Comparison of ENCODE assay signal across 15 cellular contexts in genomic region chr14:92670967-92671366, GRCh38.
A peak's percentile ranks its signal among the peaks of the same experiment; 100 is the strongest.
DNase-seq lines count a peak whose midpoint lies in the region; ATAC-seq and TF ChIP-seq lines count a peak whose summit lies in the region.
"Had no signal": no experiment of that assay in that cellular context is flagged by ENCODE, and none has a peak within 500 bp of the region (broad histone marks: within the 10 kb centered on the region; RNA-seq: fewer than 3 reads in every experiment).

No MANE protein-coding gene starts in this region.

- H3K4me1 ChIP-seq in foreskin keratinocyte = no peaks in the 10 kb centered on the region
- H3K4me1 ChIP-seq: psoas muscle had no signal

- no peaks in the 10 kb centered on the region for H3K36me3 Mint-ChIP-seq in T-helper 17 cell (ENCODE audit: low read depth)
- peaks cover 51% of the 10 kb centered on the region for H3K36me3 Mint-ChIP-seq in activated T-helper 1 cell treated with anti-CD3 and anti-CD28 coated beads, Interleukin-12 subunit alpha, Interleukin-12 subunit beta, Interleukin-2, Interleukin-4 antibody, amounts not matched to agents 30 ng/mL and 10 ng/mL and 1 ng/mL, durations not matched to agents 14 hours and 24 hours and 36 hours (ENCODE audit: low read depth)

- no peaks in the 10 kb centered on the region for H3K9me3 ChIP-seq in T-helper 17 cell (ENCODE audit: control insufficient read depth, low read length, poor library complexity, severe bottlenecking)
- H3K9me3 ChIP-seq: Peyer's patch, psoas muscle had no signal

- no peak overlapping the region for H3K4me3 ChIP-seq in H7 (ENCODE audit: insufficient read depth, low read depth, low read length)
- H3K4me3 ChIP-seq: GM23338, Peyer's patch, psoas muscle had no signal

- H3K36me3 ChIP-seq in H7 (replicated peaks; ENCODE audit: control insufficient read depth, insufficient read depth, low read length) = no peaks in the 10 kb centered on the region

- TF ChIP-seq CTCF in foreskin keratinocyte (conservative IDR thresholded peaks at IDR 0.05) = no peak

- peak overlapping the region; percentile 39 for H3K4me3 Mint-ChIP-seq in T-helper 17 cell
- no peak overlapping the region for H3K4me3 Mint-ChIP-seq in activated T-helper 1 cell treated with anti-CD3 and anti-CD28 coated beads, Interleukin-12 subunit alpha, Interleukin-12 subunit beta, Interleukin-2, Interleukin-4 antibody, amounts not matched to agents 30 ng/mL and 10 ng/mL and 1 ng/mL, durations not matched to agents 14 hours and 24 hours and 36 hours
- H3K4me3 Mint-ChIP-seq: GM23338 had no signal

- H3K27me3 Mint-ChIP-seq in T-helper 17 cell = no peaks in the 10 kb centered on the region
- no peaks in the 10 kb centered on the region for H3K27me3 Mint-ChIP-seq in activated T-helper 1 cell treated with anti-CD3 and anti-CD28 coated beads, Interleukin-12 subunit alpha, Interleukin-12 subunit beta, Interleukin-2, Interleukin-4 antibody, amounts not matched to agents 30 ng/mL and 10 ng/mL and 1 ng/mL, durations not matched to agents 14 hours and 24 hours and 36 hours (ENCODE audit: insufficient read depth)

- intact Hi-C loops in activated T-helper 1 cell treated with anti-CD3 and anti-CD28 coated beads, Interleukin-12 subunit alpha, Interleukin-12 subunit beta, Interleukin-2, Interleukin-4 antibody, amounts not matched to agents 30 ng/mL and 10 ng/mL and 1 ng/mL, durations not matched to agents 14 hours and 24 hours and 36 hours (cut with micrococcal nuclease) = no loop called here

- DNase-seq in stimulated activated CD4-positive, alpha-beta T cell treated with anti-CD3 and anti-CD28 coated beads, Interleukin-15, amount 100 ng/mL, for 24 hours = peak; percentile 51
- no peak for DNase-seq in stimulated activated CD4-positive, alpha-beta T cell treated with anti-CD3 and anti-CD28 coated beads, Interleukin-2, amount 100 ng/mL, for 48 hours
- DNase-seq in T-helper 17 cell = no peak
- no peak for DNase-seq in foreskin keratinocyte
- no peak for DNase-seq in activated T-helper 1 cell treated with anti-CD3 and anti-CD28 coated beads, Interleukin-12 subunit alpha, Interleukin-12 subunit beta, Interleukin-2, Interleukin-4 antibody, amounts not matched to agents 30 ng/mL and 10 ng/mL and 1 ng/mL, durations not matched to agents 14 hours and 24 hours and 36 hours (ENCODE audit: low spot score)
- DNase-seq in H7 = no peak
- DNase-seq: AML-193; dermis blood vessel endothelial cell; NCI-H345; Peyer's patch; stimulated activated CD4-positive, alpha-beta T cell treated with anti-CD3 and anti-CD28 coated beads, Interleukin-2, amount 100 ng/mL, for 24 hours had no signal

- H3K27me3 ChIP-seq in foreskin keratinocyte (no peaks in the 10 kb centered on the region), H7 (ENCODE audit: control insufficient read depth, insufficient read depth, low read length) (no peaks in the 10 kb centered on the region)
- H3K27me3 ChIP-seq: Peyer's patch had no signal

- H3K27ac Mint-ChIP-seq in T-helper 17 cell = peak overlapping the region; percentile 53
- H3K27ac Mint-ChIP-seq in activated T-helper 1 cell treated with anti-CD3 and anti-CD28 coated beads, Interleukin-12 subunit alpha, Interleukin-12 subunit beta, Interleukin-2, Interleukin-4 antibody, amounts not matched to agents 30 ng/mL and 10 ng/mL and 1 ng/mL, durations not matched to agents 14 hours and 24 hours and 36 hours = no peak overlapping the region
- H3K27ac Mint-ChIP-seq: GM23338 had no signal

- ATAC-seq in T-helper 17 cell (no peak), foreskin keratinocyte (peak; percentile 55), HG03280 (IDR thresholded peaks at IDR 0.05; ENCODE audit: unreplicated experiment) (no peak), HG03520 (IDR thresholded peaks at IDR 0.05; ENCODE audit: unreplicated experiment) (no peak)
- ATAC-seq: GM23338, psoas muscle had no signal

- no peak overlapping the region for H3K27ac ChIP-seq in foreskin keratinocyte
- H3K27ac ChIP-seq: Peyer's patch, psoas muscle had no signal

- H3K9me3 Mint-ChIP-seq in activated T-helper 1 cell treated with anti-CD3 and anti-CD28 coated beads, Interleukin-12 subunit alpha, Interleukin-12 subunit beta, Interleukin-2, Interleukin-4 antibody, amounts not matched to agents 30 ng/mL and 10 ng/mL and 1 ng/mL, durations not matched to agents 14 hours and 24 hours and 36 hours = no peaks in the 10 kb centered on the region
- H3K9me3 Mint-ChIP-seq: GM23338 had no signal

- peaks cover 51% of the 10 kb centered on the region for H3K4me1 Mint-ChIP-seq in T-helper 17 cell
- H3K4me1 Mint-ChIP-seq in activated T-helper 1 cell treated with anti-CD3 and anti-CD28 coated beads, Interleukin-12 subunit alpha, Interleukin-12 subunit beta, Interleukin-2, Interleukin-4 antibody, amounts not matched to agents 30 ng/mL and 10 ng/mL and 1 ng/mL, durations not matched to agents 14 hours and 24 hours and 36 hours (ENCODE audit: low read depth) = peaks cover 41% of the 10 kb centered on the region
